1 cellular context compared by ENCODE assay signal in the genomic region with DNA sequence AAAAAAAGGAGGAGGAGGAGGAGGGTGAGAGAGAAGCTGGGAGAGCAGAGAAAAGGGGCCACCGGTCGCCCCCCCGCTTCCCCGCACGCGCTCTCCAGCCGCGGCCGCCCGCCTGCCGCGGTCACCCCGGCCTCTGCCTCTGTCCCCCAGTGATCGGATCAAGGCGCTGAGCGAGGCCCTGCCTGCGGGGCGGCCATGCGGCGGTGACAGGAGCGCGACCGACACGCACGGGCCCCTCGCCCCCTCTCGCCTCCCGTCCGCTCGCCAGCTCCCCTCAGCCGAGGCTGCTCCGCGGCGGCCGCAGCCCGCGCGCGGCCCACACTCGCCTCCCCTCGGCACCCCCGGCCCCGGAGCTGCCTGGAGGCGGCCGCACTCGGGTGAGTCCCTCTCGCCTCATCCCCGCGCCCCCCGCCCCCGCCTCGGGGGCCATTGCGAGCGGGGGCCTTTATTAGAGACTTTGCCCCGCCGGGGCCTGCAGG.
A peak's percentile ranks its signal among the peaks of the same experiment; 100 is the strongest.
TF ChIP-seq lines count a peak whose summit lies in the region.

A gene (plus strand): TSS at position 27 of the 479 bp plus-strand sequence. CDS start 31,411 bp downstream, outside the sequence.

TF ChIP-seq in HepG2, 621 proteins besides CTCF, POLR2A, EP300 and RAD21 (continued from another document and continues in another):
- TF ChIP-seq, protein P1, sequence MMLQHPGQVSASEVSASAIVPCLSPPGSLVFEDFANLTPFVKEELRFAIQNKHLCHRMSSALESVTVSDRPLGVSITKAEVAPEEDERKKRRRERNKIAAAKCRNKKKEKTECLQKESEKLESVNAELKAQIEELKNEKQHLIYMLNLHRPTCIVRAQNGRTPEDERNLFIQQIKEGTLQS (CRISPR knock-in tag; IDR thresholded peaks at IDR 0.05): peak; percentile 45; the same call in 1 of the 2 replicates
- no peak for TF ChIP-seq ZNF569 (CRISPR knock-in tag; IDR thresholded peaks at IDR 0.05; ENCODE audit: borderline replicate concordance)
- TF ChIP-seq RBM39 (IDR thresholded peaks at IDR 0.05; ENCODE audit: low read depth, low read length, poor library complexity, severe bottlenecking): peak; percentile 91
- no peak for TF ChIP-seq ISX (CRISPR knock-in tag; conservative IDR thresholded peaks at IDR 0.05)
- no peak; the same call in 1 of the 2 replicates for TF ChIP-seq BCL6 (CRISPR knock-in tag; IDR thresholded peaks at IDR 0.05)
- no peak for TF ChIP-seq NRL (CRISPR knock-in tag; IDR thresholded peaks at IDR 0.05; ENCODE audit: borderline replicate concordance)
- no peak; the same call in none of the 2 replicates for TF ChIP-seq ZNF546 (CRISPR knock-in tag; conservative IDR thresholded peaks at IDR 0.05)
- TF ChIP-seq TBL1XR1 (IDR thresholded peaks at IDR 0.05; ENCODE audit: borderline replicate concordance, low read length, partially characterized antibody): peak; percentile 3
- peak; percentile 51; the same call in 1 of the 2 replicates for TF ChIP-seq PHF8 (CRISPR knock-in tag; IDR thresholded peaks at IDR 0.05)
- TF ChIP-seq, protein P2, sequence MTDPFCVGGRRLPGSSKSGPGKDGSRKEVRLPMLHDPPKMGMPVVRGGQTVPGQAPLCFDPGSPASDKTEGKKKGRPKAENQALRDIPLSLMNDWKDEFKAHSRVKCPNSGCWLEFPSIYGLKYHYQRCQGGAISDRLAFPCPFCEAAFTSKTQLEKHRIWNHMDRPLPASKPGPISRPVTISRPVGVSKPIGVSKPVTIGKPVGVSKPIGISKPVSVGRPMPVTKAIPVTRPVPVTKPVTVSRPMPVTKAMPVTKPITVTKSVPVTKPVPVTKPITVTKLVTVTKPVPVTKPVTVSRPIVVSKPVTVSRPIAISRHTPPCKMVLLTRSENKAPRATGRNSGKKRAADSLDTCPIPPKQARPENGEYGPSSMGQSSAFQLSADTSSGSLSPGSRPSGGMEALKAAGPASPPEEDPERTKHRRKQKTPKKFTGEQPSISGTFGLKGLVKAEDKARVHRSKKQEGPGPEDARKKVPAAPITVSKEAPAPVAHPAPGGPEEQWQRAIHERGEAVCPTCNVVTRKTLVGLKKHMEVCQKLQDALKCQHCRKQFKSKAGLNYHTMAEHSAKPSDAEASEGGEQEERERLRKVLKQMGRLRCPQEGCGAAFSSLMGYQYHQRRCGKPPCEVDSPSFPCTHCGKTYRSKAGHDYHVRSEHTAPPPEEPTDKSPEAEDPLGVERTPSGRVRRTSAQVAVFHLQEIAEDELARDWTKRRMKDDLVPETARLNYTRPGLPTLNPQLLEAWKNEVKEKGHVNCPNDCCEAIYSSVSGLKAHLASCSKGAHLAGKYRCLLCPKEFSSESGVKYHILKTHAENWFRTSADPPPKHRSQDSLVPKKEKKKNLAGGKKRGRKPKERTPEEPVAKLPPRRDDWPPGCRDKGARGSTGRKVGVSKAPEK (CRISPR knock-in tag; IDR thresholded peaks at IDR 0.05; ENCODE audit: borderline replicate concordance): no peak
- TF ChIP-seq, protein P3, sequence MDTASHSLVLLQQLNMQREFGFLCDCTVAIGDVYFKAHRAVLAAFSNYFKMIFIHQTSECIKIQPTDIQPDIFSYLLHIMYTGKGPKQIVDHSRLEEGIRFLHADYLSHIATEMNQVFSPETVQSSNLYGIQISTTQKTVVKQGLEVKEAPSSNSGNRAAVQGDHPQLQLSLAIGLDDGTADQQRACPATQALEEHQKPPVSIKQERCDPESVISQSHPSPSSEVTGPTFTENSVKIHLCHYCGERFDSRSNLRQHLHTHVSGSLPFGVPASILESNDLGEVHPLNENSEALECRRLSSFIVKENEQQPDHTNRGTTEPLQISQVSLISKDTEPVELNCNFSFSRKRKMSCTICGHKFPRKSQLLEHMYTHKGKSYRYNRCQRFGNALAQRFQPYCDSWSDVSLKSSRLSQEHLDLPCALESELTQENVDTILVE (CRISPR knock-in tag; IDR thresholded peaks at IDR 0.05): no peak
- no peak for TF ChIP-seq SNAI1 (CRISPR knock-in tag; IDR thresholded peaks at IDR 0.05; ENCODE audit: borderline replicate concordance)
- TF ChIP-seq BRCA1 (CRISPR knock-in tag; IDR thresholded peaks at IDR 0.05): no peak
- TF ChIP-seq TOPORS (CRISPR knock-in tag; IDR thresholded peaks at IDR 0.05): no peak
- TF ChIP-seq KDM5B (CRISPR knock-in tag; IDR thresholded peaks at IDR 0.05; ENCODE audit: borderline replicate concordance): no peak
- TF ChIP-seq, protein P4, sequence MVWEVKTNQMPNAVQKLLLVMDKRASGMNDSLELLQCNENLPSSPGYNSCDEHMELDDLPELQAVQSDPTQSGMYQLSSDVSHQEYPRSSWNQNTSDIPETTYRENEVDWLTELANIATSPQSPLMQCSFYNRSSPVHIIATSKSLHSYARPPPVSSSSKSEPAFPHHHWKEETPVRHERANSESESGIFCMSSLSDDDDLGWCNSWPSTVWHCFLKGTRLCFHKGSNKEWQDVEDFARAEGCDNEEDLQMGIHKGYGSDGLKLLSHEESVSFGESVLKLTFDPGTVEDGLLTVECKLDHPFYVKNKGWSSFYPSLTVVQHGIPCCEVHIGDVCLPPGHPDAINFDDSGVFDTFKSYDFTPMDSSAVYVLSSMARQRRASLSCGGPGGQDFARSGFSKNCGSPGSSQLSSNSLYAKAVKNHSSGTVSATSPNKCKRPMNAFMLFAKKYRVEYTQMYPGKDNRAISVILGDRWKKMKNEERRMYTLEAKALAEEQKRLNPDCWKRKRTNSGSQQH (CRISPR knock-in tag; IDR thresholded peaks at IDR 0.05; ENCODE audit: low read depth): no peak; the same call in 1 of the 2 replicates
- no peak for TF ChIP-seq CEBPB (IDR thresholded peaks at IDR 0.05; ENCODE audit: borderline replicate concordance, low read depth, low read length)
- no peak for TF ChIP-seq ZNF3 (CRISPR knock-in tag; IDR thresholded peaks at IDR 0.05)
- TF ChIP-seq, protein P5, sequence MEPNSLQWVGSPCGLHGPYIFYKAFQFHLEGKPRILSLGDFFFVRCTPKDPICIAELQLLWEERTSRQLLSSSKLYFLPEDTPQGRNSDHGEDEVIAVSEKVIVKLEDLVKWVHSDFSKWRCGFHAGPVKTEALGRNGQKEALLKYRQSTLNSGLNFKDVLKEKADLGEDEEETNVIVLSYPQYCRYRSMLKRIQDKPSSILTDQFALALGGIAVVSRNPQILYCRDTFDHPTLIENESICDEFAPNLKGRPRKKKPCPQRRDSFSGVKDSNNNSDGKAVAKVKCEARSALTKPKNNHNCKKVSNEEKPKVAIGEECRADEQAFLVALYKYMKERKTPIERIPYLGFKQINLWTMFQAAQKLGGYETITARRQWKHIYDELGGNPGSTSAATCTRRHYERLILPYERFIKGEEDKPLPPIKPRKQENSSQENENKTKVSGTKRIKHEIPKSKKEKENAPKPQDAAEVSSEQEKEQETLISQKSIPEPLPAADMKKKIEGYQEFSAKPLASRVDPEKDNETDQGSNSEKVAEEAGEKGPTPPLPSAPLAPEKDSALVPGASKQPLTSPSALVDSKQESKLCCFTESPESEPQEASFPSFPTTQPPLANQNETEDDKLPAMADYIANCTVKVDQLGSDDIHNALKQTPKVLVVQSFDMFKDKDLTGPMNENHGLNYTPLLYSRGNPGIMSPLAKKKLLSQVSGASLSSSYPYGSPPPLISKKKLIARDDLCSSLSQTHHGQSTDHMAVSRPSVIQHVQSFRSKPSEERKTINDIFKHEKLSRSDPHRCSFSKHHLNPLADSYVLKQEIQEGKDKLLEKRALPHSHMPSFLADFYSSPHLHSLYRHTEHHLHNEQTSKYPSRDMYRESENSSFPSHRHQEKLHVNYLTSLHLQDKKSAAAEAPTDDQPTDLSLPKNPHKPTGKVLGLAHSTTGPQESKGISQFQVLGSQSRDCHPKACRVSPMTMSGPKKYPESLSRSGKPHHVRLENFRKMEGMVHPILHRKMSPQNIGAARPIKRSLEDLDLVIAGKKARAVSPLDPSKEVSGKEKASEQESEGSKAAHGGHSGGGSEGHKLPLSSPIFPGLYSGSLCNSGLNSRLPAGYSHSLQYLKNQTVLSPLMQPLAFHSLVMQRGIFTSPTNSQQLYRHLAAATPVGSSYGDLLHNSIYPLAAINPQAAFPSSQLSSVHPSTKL (CRISPR knock-in tag; IDR thresholded peaks at IDR 0.05): no peak
- no peak for TF ChIP-seq ZNF446 (CRISPR knock-in tag; IDR thresholded peaks at IDR 0.05)
- no peak for TF ChIP-seq ZNF292 (CRISPR knock-in tag; IDR thresholded peaks at IDR 0.05; ENCODE audit: borderline replicate concordance, low read depth)
- 0 out of 2 replicates have a peak, but pooled peaks have one; percentile 5 for TF ChIP-seq KDM2A (CRISPR knock-in tag; IDR thresholded peaks at IDR 0.05; ENCODE audit: borderline replicate concordance, low read depth)
- TF ChIP-seq SP140L (CRISPR knock-in tag; IDR thresholded peaks at IDR 0.05; ENCODE audit: borderline replicate concordance): no peak
- no peak for TF ChIP-seq JARID2 (CRISPR knock-in tag; IDR thresholded peaks at IDR 0.05; ENCODE audit: insufficient replicate concordance)
- TF ChIP-seq SAFB2 (CRISPR knock-in tag; IDR thresholded peaks at IDR 0.05; ENCODE audit: borderline replicate concordance, low read depth): no peak
- TF ChIP-seq PHB2 (IDR thresholded peaks at IDR 0.05; ENCODE audit: partially characterized antibody): no peak
- no peak for TF ChIP-seq RCOR2 (CRISPR knock-in tag; IDR thresholded peaks at IDR 0.05)
- no peak for TF ChIP-seq ZNF747 (CRISPR knock-in tag; IDR thresholded peaks at IDR 0.05; ENCODE audit: borderline replicate concordance)
- peak; percentile 4; the same call in 1 of the 2 replicates for TF ChIP-seq SRY (CRISPR knock-in tag; IDR thresholded peaks at IDR 0.05)
- TF ChIP-seq, protein P6, sequence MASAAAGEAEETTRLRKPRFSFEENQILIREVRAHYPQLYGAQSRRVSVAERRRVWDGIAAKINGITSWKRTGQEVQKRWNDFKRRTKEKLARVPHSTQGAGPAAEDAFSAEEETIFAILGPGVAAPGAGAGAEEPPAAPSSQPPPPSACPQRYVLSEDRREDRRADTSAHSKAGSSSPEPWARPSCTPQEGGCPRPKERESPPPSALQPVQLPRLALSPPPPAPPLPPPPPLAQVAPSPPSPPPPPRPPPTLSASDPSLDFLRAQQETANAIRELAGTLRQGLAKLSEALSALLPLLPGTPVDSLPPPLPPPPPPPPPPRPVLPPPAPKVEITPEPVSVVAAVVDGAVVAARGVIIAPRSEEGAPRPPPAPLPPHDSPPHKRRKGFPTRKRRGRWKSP (CRISPR knock-in tag; IDR thresholded peaks at IDR 0.05): no peak
- no peak for TF ChIP-seq SP1 (IDR thresholded peaks at IDR 0.05)
- TF ChIP-seq SP1 (CRISPR knock-in tag; IDR thresholded peaks at IDR 0.05): no peak
- TF ChIP-seq SATB2 (CRISPR knock-in tag; IDR thresholded peaks at IDR 0.05): no peak
- TF ChIP-seq GZF1 (CRISPR knock-in tag; IDR thresholded peaks at IDR 0.05): no peak
- TF ChIP-seq SMAD3 (CRISPR knock-in tag; IDR thresholded peaks at IDR 0.05): no peak
- no peak for TF ChIP-seq ZNF616 (CRISPR knock-in tag; IDR thresholded peaks at IDR 0.05; ENCODE audit: low read depth)
- TF ChIP-seq PHF21A (CRISPR knock-in tag; IDR thresholded peaks at IDR 0.05): peak; percentile 15; the same call in 1 of the 2 replicates
- TF ChIP-seq, protein P7, sequence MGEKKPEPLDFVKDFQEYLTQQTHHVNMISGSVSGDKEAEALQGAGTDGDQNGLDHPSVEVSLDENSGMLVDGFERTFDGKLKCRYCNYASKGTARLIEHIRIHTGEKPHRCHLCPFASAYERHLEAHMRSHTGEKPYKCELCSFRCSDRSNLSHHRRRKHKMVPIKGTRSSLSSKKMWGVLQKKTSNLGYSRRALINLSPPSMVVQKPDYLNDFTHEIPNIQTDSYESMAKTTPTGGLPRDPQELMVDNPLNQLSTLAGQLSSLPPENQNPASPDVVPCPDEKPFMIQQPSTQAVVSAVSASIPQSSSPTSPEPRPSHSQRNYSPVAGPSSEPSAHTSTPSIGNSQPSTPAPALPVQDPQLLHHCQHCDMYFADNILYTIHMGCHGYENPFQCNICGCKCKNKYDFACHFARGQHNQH (CRISPR knock-in tag; IDR thresholded peaks at IDR 0.05): no peak
- TF ChIP-seq CHD2 (IDR thresholded peaks at IDR 0.05; ENCODE audit: low read depth, low read length): no peak
- no peak for TF ChIP-seq IRX3 (CRISPR knock-in tag; IDR thresholded peaks at IDR 0.05; ENCODE audit: borderline replicate concordance, low read depth)
- no peak for TF ChIP-seq ZNF33A (CRISPR knock-in tag; IDR thresholded peaks at IDR 0.05; ENCODE audit: borderline replicate concordance)
- no peak for TF ChIP-seq KDM1A (CRISPR knock-in tag; IDR thresholded peaks at IDR 0.05)
- TF ChIP-seq, protein P8, sequence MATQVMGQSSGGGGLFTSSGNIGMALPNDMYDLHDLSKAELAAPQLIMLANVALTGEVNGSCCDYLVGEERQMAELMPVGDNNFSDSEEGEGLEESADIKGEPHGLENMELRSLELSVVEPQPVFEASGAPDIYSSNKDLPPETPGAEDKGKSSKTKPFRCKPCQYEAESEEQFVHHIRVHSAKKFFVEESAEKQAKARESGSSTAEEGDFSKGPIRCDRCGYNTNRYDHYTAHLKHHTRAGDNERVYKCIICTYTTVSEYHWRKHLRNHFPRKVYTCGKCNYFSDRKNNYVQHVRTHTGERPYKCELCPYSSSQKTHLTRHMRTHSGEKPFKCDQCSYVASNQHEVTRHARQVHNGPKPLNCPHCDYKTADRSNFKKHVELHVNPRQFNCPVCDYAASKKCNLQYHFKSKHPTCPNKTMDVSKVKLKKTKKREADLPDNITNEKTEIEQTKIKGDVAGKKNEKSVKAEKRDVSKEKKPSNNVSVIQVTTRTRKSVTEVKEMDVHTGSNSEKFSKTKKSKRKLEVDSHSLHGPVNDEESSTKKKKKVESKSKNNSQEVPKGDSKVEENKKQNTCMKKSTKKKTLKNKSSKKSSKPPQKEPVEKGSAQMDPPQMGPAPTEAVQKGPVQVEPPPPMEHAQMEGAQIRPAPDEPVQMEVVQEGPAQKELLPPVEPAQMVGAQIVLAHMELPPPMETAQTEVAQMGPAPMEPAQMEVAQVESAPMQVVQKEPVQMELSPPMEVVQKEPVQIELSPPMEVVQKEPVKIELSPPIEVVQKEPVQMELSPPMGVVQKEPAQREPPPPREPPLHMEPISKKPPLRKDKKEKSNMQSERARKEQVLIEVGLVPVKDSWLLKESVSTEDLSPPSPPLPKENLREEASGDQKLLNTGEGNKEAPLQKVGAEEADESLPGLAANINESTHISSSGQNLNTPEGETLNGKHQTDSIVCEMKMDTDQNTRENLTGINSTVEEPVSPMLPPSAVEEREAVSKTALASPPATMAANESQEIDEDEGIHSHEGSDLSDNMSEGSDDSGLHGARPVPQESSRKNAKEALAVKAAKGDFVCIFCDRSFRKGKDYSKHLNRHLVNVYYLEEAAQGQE (IDR thresholded peaks at IDR 0.05; ENCODE audit: borderline replicate concordance in 1 of 2, low read depth in 1 of 2, low read length in 2 of 2): no peak
- TF ChIP-seq SUZ12 (IDR thresholded peaks at IDR 0.05; ENCODE audit: low read depth, low read length): no peak
- no peak for TF ChIP-seq JUNB (CRISPR knock-in tag; IDR thresholded peaks at IDR 0.05; ENCODE audit: borderline replicate concordance)
